ENCODE assay signal across 4 cellular contexts in the genomic region with DNA sequence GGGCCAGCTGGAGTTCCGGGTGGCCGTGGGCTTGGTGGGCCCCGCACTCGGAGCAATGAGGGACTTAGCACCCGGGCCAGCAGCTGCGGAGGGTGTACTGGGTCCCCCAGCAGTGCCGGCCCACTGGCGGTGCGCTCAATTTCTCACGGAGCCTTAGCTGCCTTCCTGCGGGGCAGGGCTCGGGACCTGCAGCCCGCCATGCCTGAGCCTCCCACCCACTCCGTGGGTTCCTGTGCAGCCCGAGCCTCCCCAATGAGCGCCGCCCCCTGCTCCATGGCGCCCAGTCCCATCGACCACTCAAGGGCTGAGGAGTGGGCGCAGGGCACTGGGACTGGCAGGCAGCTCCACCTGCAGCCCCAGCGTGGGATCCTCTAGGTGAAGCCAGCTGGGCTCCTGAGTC. TPM values are rescaled to one million over a fixed set of nuclear protein-coding genes. Genes with fewer than 3 reads are reported as not detected.
"Had no signal": no experiment of that assay in that cellular context is flagged by ENCODE, and none has a peak within 500 bp of the region (broad histone marks: within the 10 kb centered on the region; RNA-seq: fewer than 3 reads in every experiment).

No MANE protein-coding gene starts in this region.

RNA-seq across cellular contexts. Expression of a gene that starts 7.7 kb away (rescaled TPM):
- total RNA-seq: HepG2, HT-29, K562 had no signal
- polyA plus RNA-seq: HepG2, IgD-negative memory B cell had no signal
